ENCODE assay signal across 17 cellular contexts in the genomic region with DNA sequence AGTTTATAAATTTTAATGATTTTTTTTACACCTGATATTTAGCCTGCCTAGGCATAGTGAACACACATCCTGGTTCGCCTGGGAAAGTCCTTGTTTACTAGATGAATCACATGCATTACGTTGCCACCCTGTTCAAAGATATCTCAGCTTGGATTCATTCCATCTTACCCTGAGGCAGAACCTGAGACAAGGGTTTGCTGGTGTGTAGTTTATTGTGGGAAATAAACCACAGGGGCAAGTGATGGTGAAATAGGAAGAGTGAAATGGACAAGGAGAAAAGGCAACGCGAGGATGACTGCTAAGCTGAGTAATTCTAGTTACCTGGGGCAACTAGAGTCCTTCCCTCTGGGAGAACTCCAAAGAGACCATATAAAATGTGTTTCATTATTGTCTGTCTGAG.
DNase-seq lines count a peak whose midpoint lies in the region; ATAC-seq and TF ChIP-seq lines count a peak whose summit lies in the region.
"Had no signal": no experiment of that assay in that cellular context is flagged by ENCODE, and none has a peak within 500 bp of the region (broad histone marks: within the 10 kb centered on the region; RNA-seq: fewer than 3 reads in every experiment).

No MANE protein-coding gene starts in this region.

- ATAC-seq in GM18511 (IDR thresholded peaks at IDR 0.05; ENCODE audit: unreplicated experiment) = no peak
- ATAC-seq: effector memory CD8-positive, alpha-beta T cell; natural killer cell treated with Interleukin-12 subunit alpha and Interleukin-12 subunit beta and Interleukin-15 and Interleukin-18, amount 100 ng/mL, for 72 hours; stimulated activated naive CD8-positive, alpha-beta T cell treated with anti-CD3 and anti-CD28 coated beads, Interleukin-15, Interleukin-2, amounts not matched to agents 100 U/mL and 50 U/mL, for 24 hours had no signal

- DNase-seq in Caki2 (ENCODE audit: low read depth) (peak; percentile 88), HPDE6-E6E7 (ENCODE audit: extremely low spot score) (peak; percentile 88), SK-MEL-5 (ENCODE audit: low read depth, low spot score) (peak; percentile 93), foreskin melanocyte (peak; percentile 8), dorsolateral prefrontal cortex (no peak), RPMI8226 (no peak)
- no peak for DNase-seq in activated CD4-positive, alpha-beta T cell treated with anti-CD3 and anti-CD28 coated beads for 1 hour
- DNase-seq: activated CD4-positive, alpha-beta T cell treated with anti-CD3 and anti-CD28 coated beads, Interleukin-2, amount 10 ng/mL, durations not matched to agents 7 days and 5 days; activated T-cell treated with anti-CD3 and anti-CD28 coated beads, Interleukin-2, amount 50 U/mL, for 1 hour; central memory CD4-positive, alpha-beta T cell; effector memory CD8-positive, alpha-beta T cell; MV-4-11; NCI-H2171; stimulated activated naive CD8-positive, alpha-beta T cell treated with anti-CD3 and anti-CD28 coated beads, Interleukin-15, Interleukin-2, amounts not matched to agents 100 U/mL and 50 U/mL, for 24 hours had no signal

- intact Hi-C loops in dorsolateral prefrontal cortex (cut with DNase I) = no loop called here

- no peak for TF ChIP-seq CTCF in dorsolateral prefrontal cortex (IDR thresholded peaks at IDR 0.05 in 54 of 56, conservative IDR thresholded peaks at IDR 0.05 in 2 of 56; ENCODE audit: low read depth in 1 of 56, partially characterized antibody in 56 of 56)

- H3K27ac ChIP-seq in dorsolateral prefrontal cortex = no peak overlapping the region

- H3K4me3 ChIP-seq in dorsolateral prefrontal cortex = no peak overlapping the region
- H3K4me3 ChIP-seq: lung had no signal

- peaks cover 0 to 12% (median 0%) of the 10 kb centered on the region in 45 donors for H3K27me3 ChIP-seq in dorsolateral prefrontal cortex

- in situ Hi-C loops in Caki2 (cut with HindIII; ENCODE audit: low pct_unique_long_range_greater_than_20kb, low sequenced_read_pairs) (no loop called here), SK-MEL-5 (cut with HindIII; ENCODE audit: low pct_unique_long_range_greater_than_20kb, low sequenced_read_pairs) (no loop called here)

Comparison
In these comparisons a context has a peak if more than half of its experiments do, and no peak if none do; other contexts are left out.
1. DNase-seq: peak in Caki2 (single experiment), HPDE6-E6E7 (single experiment), SK-MEL-5 (single experiment) and foreskin melanocyte (single experiment); none in dorsolateral prefrontal cortex (0 of 10), RPMI8226 (single experiment) and activated CD4-positive, alpha-beta T cell treated with anti-CD3 and anti-CD28 coated beads for 1 hour (single experiment).